ENCODE assay signal across 19 cellular contexts in the genomic region with DNA sequence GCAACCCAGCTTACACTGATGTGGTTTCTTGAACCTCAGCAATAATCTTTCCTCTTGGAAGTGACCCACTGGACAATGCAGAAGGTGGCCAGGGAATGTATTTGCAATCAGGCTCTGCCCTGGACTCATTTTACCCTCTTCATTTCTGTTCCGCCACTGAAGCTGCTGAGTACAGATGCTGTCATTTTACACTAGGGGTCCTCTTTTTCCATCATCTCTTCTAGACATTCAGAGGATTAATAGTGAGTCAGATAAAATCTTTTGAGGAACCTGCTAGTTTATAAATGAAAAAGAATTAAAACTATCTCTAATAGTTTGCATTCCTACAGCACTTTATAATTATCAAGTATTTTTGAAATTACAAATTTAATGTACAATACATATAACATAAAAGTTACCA.
DNase-seq lines count a peak whose midpoint lies in the region; ATAC-seq and TF ChIP-seq lines count a peak whose summit lies in the region.
"Had no signal": no experiment of that assay in that cellular context is flagged by ENCODE, and none has a peak within 500 bp of the region (broad histone marks: within the 10 kb centered on the region; RNA-seq: fewer than 3 reads in every experiment).

No MANE protein-coding gene starts in this region.

- H3K4me2 ChIP-seq in neuronal stem cell (ENCODE audit: insufficient read depth, low read length, poor library complexity, severe bottlenecking): no peak overlapping the region

- H2BK15ac ChIP-seq in neuronal stem cell (ENCODE audit: low read length): no peak overlapping the region

- whole genome bisulfite sequencing in neuronal stem cell (ENCODE audit: extremely low coverage in 2 of 2, insufficient read length in 2 of 2, insufficient replicate concordance in 1 of 2), 2 donors: no CpG with 5 or more reads among the region's 1 CpG
- 87 to 100% (median 94%) methylated on average over 1 of the region's 1 CpG for WGBS in stomach, 5 donors

- H3K27ac ChIP-seq in A673 (ENCODE audit: low read depth, low read length, poor library complexity, severe bottlenecking): no peak overlapping the region
- H3K27ac ChIP-seq in HEK293 (ENCODE audit: extremely low read depth, low read depth, low read length): no peak overlapping the region
- peak overlapping the region; percentile 95 for H3K27ac ChIP-seq in RWPE2 (ENCODE audit: poor library complexity, severe bottlenecking)
- no peak overlapping the region for H3K27ac ChIP-seq in neuronal stem cell (replicated peaks; ENCODE audit: low read length)
- H3K27ac ChIP-seq in stomach: no peak overlapping the region

- TF ChIP-seq EP300 in stomach (IDR thresholded peaks at IDR 0.05): no peak

- intact Hi-C loops in A673 (cut with micrococcal nuclease; ENCODE audit: unreplicated experiment) (no loop called here), stomach (cut with DNase I; ENCODE audit: low total_unique reads) (no loop called here)

- ATAC-seq in RWPE2 (ENCODE audit: low read depth): no peak
- ATAC-seq in HG03565 (IDR thresholded peaks at IDR 0.05; ENCODE audit: unreplicated experiment): no peak

- H3K4ac ChIP-seq in neuronal stem cell (ENCODE audit: low read length): no peak overlapping the region

- peaks cover 17% of the 10 kb centered on the region for H3K27me3 ChIP-seq in A673 (replicated peaks; ENCODE audit: insufficient read depth, low read depth, low read length, poor library complexity)
- no peaks in the 10 kb centered on the region for H3K27me3 ChIP-seq in RWPE2 (ENCODE audit: insufficient read depth, poor library complexity, severe bottlenecking)
- H3K27me3 ChIP-seq in neuronal stem cell (ENCODE audit: control insufficient read depth in 3 of 3, insufficient read depth in 3 of 3, low read depth in 1 of 3, low read length in 3 of 3): peaks cover 0 to 1% (median 0%) of the 10 kb centered on the region in 3 experiments
- H3K27me3 ChIP-seq in stomach: no peaks in the 10 kb centered on the region

- CTCF ChIA-PET in A673 (lab: Charles Lee): no interaction called here
- CTCF ChIA-PET in HEK293 (lab: Yijun Ruan, JAX): interaction anchor here (1.6 kb wide), 1 partner anchor 10 kb away, joined by 5 read pairs; no protein-coding TSS in a partner anchor

- BruUV-seq in A673 (replicated peaks; lab: Mats Ljungman, UMichigan): no TSS peak

- no peak overlapping the region for H4K8ac ChIP-seq in neuronal stem cell (ENCODE audit: low read depth, low read length)

- H3K18ac ChIP-seq in neuronal stem cell (ENCODE audit: low read length): no peak overlapping the region

- H3K4me1 ChIP-seq in A673 (ENCODE audit: insufficient read depth, low read length, poor library complexity, severe bottlenecking) (no peaks in the 10 kb centered on the region), HEK293 (ENCODE audit: control insufficient read depth, insufficient read depth, low read length) (peaks cover 2% of the 10 kb centered on the region; the same call in 1 of the 2 replicates), RWPE2 (ENCODE audit: insufficient read depth, poor library complexity, severe bottlenecking) (peaks cover 28% of the 10 kb centered on the region), neuronal stem cell (ENCODE audit: control insufficient read depth in 2 of 2, insufficient read depth in 1 of 2, low read depth in 1 of 2, low read length in 2 of 2) (peaks cover 0 to 2% of the 10 kb centered on the region in 2 donors), stomach (no peaks in the 10 kb centered on the region)

- no peak overlapping the region for H2BK12ac ChIP-seq in neuronal stem cell (ENCODE audit: low read length)

- no peak overlapping the region for H4K91ac ChIP-seq in neuronal stem cell (ENCODE audit: low read depth, low read length, poor library complexity)

- DNase-seq in A673 (ENCODE audit: low spot score) (peak; percentile 4), RWPE2 (ENCODE audit: low spot score) (no peak), fibroblast of peridontal ligament (ENCODE audit: extremely low read depth) (peak; percentile 15), neuronal stem cell (ENCODE audit: low spot score) (no peak), stomach (no peak), T-helper 2 cell (no peak)
- DNase-seq: ACHN; Calu3; CD4-positive, alpha-beta T cell; DMS79 treated with DMSO at 0.1 percent for 48 hours; GDM1; Karpas-422; NCI-H1436; NCI-H2081; NCI-H524 treated with DMSO at 0.1 percent for 48 hours; NK-92 treated with Interleukin-12 subunit alpha and Interleukin-12 subunit beta, amount 100 ng/mL, for 24 hours; SHP77 had no signal

- no peak overlapping the region for H3K4me3 ChIP-seq in A673 (ENCODE audit: low read depth, low read length, poor library complexity, severe bottlenecking)
- no peak overlapping the region for H3K4me3 ChIP-seq in HEK293 (ENCODE audit: low read depth, low read length)
- no peak overlapping the region for H3K4me3 ChIP-seq in RWPE2 (ENCODE audit: severe bottlenecking)
- H3K4me3 ChIP-seq in neuronal stem cell (ENCODE audit: low read length in 2 of 2): no peak overlapping the region
- no peak overlapping the region for H3K4me3 ChIP-seq in stomach

- TF ChIP-seq CTCF in A673 (conservative IDR thresholded peaks at IDR 0.05; ENCODE audit: low read depth, low read length) (peak; percentile 36; the same call in 1 of the 2 replicates), HEK293 (tag by site-specific recombination; IDR thresholded peaks at IDR 0.05) (no peak), RWPE2 (IDR thresholded peaks at IDR 0.05; ENCODE audit: poor library complexity, severe bottlenecking) (peak; percentile 19), stomach (IDR thresholded peaks at IDR 0.05) (no peak)

- no peak for TF ChIP-seq POLR2A in stomach (IDR thresholded peaks at IDR 0.05)

- no peak overlapping the region for H2BK120ac ChIP-seq in neuronal stem cell (ENCODE audit: low read depth, low read length)

- no peaks in the 10 kb centered on the region for H3K9me3 ChIP-seq in A673 (ENCODE audit: low read depth, low read length, poor library complexity, severe bottlenecking)
- no peaks in the 10 kb centered on the region for H3K9me3 ChIP-seq in HEK293 (ENCODE audit: control insufficient read depth, insufficient read depth, low read depth, low read length)
- no peaks in the 10 kb centered on the region for H3K9me3 ChIP-seq in RWPE2 (ENCODE audit: severe bottlenecking)
- no peaks in the 10 kb centered on the region for H3K9me3 ChIP-seq in neuronal stem cell (replicated peaks in 1 of 2; ENCODE audit: control insufficient read depth in 2 of 2, insufficient read depth in 1 of 2, low read depth in 1 of 2, low read length in 2 of 2)
- H3K9me3 ChIP-seq in stomach: no peaks in the 10 kb centered on the region

- H3K79me1 ChIP-seq in neuronal stem cell (ENCODE audit: low read depth, low read length): no peaks in the 10 kb centered on the region

- H2BK5ac ChIP-seq in neuronal stem cell (ENCODE audit: low read length): no peak overlapping the region

- H3K36me3 ChIP-seq in A673 (ENCODE audit: insufficient read depth, low read length, poor library complexity, severe bottlenecking) (no peaks in the 10 kb centered on the region), HEK293 (ENCODE audit: control insufficient read depth in 2 of 2, insufficient read depth in 1 of 2, low read length in 2 of 2) (no peaks in the 10 kb centered on the region), RWPE2 (ENCODE audit: low read depth) (no peaks in the 10 kb centered on the region), neuronal stem cell (replicated peaks in 1 of 2; ENCODE audit: control insufficient read depth in 2 of 2, insufficient read depth in 2 of 2, low read length in 2 of 2) (no peaks in the 10 kb centered on the region), stomach (no peaks in the 10 kb centered on the region)

- no peak overlapping the region for H2AK5ac ChIP-seq in neuronal stem cell (ENCODE audit: low read depth, low read length)

- H3K23ac ChIP-seq in neuronal stem cell (ENCODE audit: low read depth, low read length, poor library complexity): no peak overlapping the region

- H3K9ac ChIP-seq in neuronal stem cell (ENCODE audit: low read depth, low read length, poor library complexity): no peak overlapping the region

- POLR2A ChIA-PET in A673 (lab: Charles Lee; ENCODE audit: low non-redundant PET) (no interaction called here), HEK293 (lab: Yijun Ruan, JAX) (no interaction called here)

- H3K14ac ChIP-seq in neuronal stem cell (ENCODE audit: low read length): no peak overlapping the region

- no peak overlapping the region for H2AFZ ChIP-seq in neuronal stem cell (ENCODE audit: low read length)

TF ChIP-seq in HEK293, 187 proteins besides CTCF, POLR2A, EP300 and RAD21:
- TF ChIP-seq ZNF426 (tag by site-specific recombination; IDR thresholded peaks at IDR 0.05) (no peak), ZNF654 (tag by site-specific recombination; IDR thresholded peaks at IDR 0.05; ENCODE audit: low read depth) (0 out of 2 replicates have a peak, but pooled peaks have one; percentile 6)

Comparison
In these comparisons a context has a peak if more than half of its experiments do, and no peak if none do; other contexts are left out.
1. DNase-seq: peak in A673 (single experiment) and fibroblast of peridontal ligament (single experiment); none in RWPE2 (single experiment), neuronal stem cell (single experiment), stomach (single experiment) and T-helper 2 cell (0 of 5).
2. CTCF ChIP-seq: peak in A673 (single experiment) and RWPE2 (single experiment); none in HEK293 (single experiment) and stomach (0 of 7).